In genomic region chr14:90429236-90429635, GRCh38 we compare ENCODE assay signal across 25 cellular contexts. TPM values are rescaled to one million over a fixed set of nuclear protein-coding genes. Genes with fewer than 3 reads are reported as not detected.
DNase-seq lines count a peak whose midpoint lies in the region; ATAC-seq, FAIRE-seq and TF ChIP-seq lines count a peak whose summit lies in the region.
"Had no signal": no experiment of that assay in that cellular context is flagged by ENCODE, and none has a peak within 500 bp of the region (broad histone marks: within the 10 kb centered on the region; RNA-seq: fewer than 3 reads in every experiment).

No MANE protein-coding gene starts in this region.

- POLR2A ChIA-PET in HepG2 (lab: Yijun Ruan, JAX) (no interaction called here), K562 (lab: Yijun Ruan, JAX) (interaction anchor here (0.7 kb wide), 1 partner anchor 11 kb away, joined by 3 read pairs; no protein-coding TSS in a partner anchor)

- H2AFZ ChIP-seq in HepG2 (ENCODE audit: low read length) = no peak overlapping the region
- no peak overlapping the region for H2AFZ ChIP-seq in K562 (ENCODE audit: low read depth, low read length)

- H3K4me3 ChIP-seq in HepG2 (replicated peaks in 1 of 3; ENCODE audit: insufficient read depth in 1 of 3, low read depth in 2 of 3, low read length in 3 of 3) = no peak overlapping the region
- H3K4me3 ChIP-seq in right lobe of liver = no peak overlapping the region
- H3K4me3 ChIP-seq in K562 = no peak overlapping the region
- no peak overlapping the region for H3K4me3 ChIP-seq in spleen
- H3K4me3 ChIP-seq: A549, GM12878 had no signal

- H3K4me1 ChIP-seq in HepG2 (ENCODE audit: insufficient read depth, low read length) (no peaks in the 10 kb centered on the region), right lobe of liver (no peaks in the 10 kb centered on the region), K562 (replicated peaks in 1 of 2; ENCODE audit: control insufficient read depth in 2 of 2, insufficient read depth in 2 of 2, low read length in 2 of 2) (no peaks in the 10 kb centered on the region; a peak in 1 of 5 replicates), spleen (peaks cover 0 to 42% (median 13%) of the 10 kb centered on the region in 6 donors)
- H3K4me1 ChIP-seq: A549, Caco-2 had no signal

- no peak for FAIRE-seq in HepG2 (lab: Jason Lieb, UNC)
- no peak for FAIRE-seq in K562 (lab: Jason Lieb, UNC)
- FAIRE-seq: A549, GM12878, GM12892, GM18507 had no signal

- H3K9ac ChIP-seq in HepG2 (ENCODE audit: insufficient read depth, low read depth, low read length) (no peak overlapping the region), K562 (ENCODE audit: insufficient read depth in 1 of 2, low read depth in 2 of 2, low read length in 2 of 2) (no peak overlapping the region)

- no peaks in the 10 kb centered on the region for H3K9me1 ChIP-seq in K562 (ENCODE audit: control insufficient read depth, insufficient read depth, low read length)

- H3K27me3 ChIP-seq in HepG2 (ENCODE audit: control insufficient read depth in 1 of 2, insufficient read depth in 2 of 2, low read length in 2 of 2) (peaks cover 3 to 18% of the 10 kb centered on the region in 2 experiments; a peak in 2 of 5 replicates), right lobe of liver (no peaks in the 10 kb centered on the region), K562 (ENCODE audit: control insufficient read depth in 2 of 2, insufficient read depth in 2 of 2, low read length in 2 of 2) (peaks cover 0 to 42% of the 10 kb centered on the region in 2 experiments; a peak in 3 of 5 replicates), spleen (replicated peaks in 1 of 7) (no peaks in the 10 kb centered on the region)

- H3K36me3 ChIP-seq in HepG2 (replicated peaks in 1 of 2; ENCODE audit: control insufficient read depth in 1 of 2, insufficient read depth in 2 of 2, low read length in 2 of 2) (no peaks in the 10 kb centered on the region), right lobe of liver (no peaks in the 10 kb centered on the region), K562 (ENCODE audit: control insufficient read depth, insufficient read depth, low read length) (no peaks in the 10 kb centered on the region), spleen (no peaks in the 10 kb centered on the region)

- no peak for ATAC-seq in HepG2
- no peak for ATAC-seq in right lobe of liver
- ATAC-seq in K562 = no peak
- ATAC-seq in GM19467 (IDR thresholded peaks at IDR 0.05; ENCODE audit: unreplicated experiment) = no peak
- ATAC-seq in GM21526 (IDR thresholded peaks at IDR 0.05; ENCODE audit: low FRiP score, unreplicated experiment) = no peak
- ATAC-seq: A549; CD8-positive, alpha-beta T cell; GM12878 had no signal

- TF ChIP-seq POLR2A in HepG2 (IDR thresholded peaks at IDR 0.05; ENCODE audit: insufficient read depth in 1 of 2, low read depth in 2 of 2, low read length in 2 of 2) (no peak), right lobe of liver (IDR thresholded peaks at IDR 0.05) (no peak), K562 (conservative IDR thresholded peaks at IDR 0.05) (no peak), spleen (IDR thresholded peaks at IDR 0.05) (no peak)

- no peak for TF ChIP-seq CTCF in HepG2 (CRISPR knock-in tag; IDR thresholded peaks at IDR 0.05)
- TF ChIP-seq CTCF in right lobe of liver (IDR thresholded peaks at IDR 0.05) = no peak
- TF ChIP-seq CTCF in K562 (IDR thresholded peaks at IDR 0.05 in 2 of 3, conservative IDR thresholded peaks at IDR 0.05 in 1 of 3; ENCODE audit: insufficient read depth in 2 of 3, low read depth in 1 of 3, low read length in 3 of 3) = no peak
- TF ChIP-seq CTCF in spleen (IDR thresholded peaks at IDR 0.05 in 8 of 11, conservative IDR thresholded peaks at IDR 0.05 in 3 of 11) = no peak

- 0% methylated on average over 3 of the region's 3 CpGs for WGBS in HepG2 (ENCODE audit: low lambda C conversion rate)
- 66% methylated on average over 3 of the region's 3 CpGs for WGBS in right lobe of liver (ENCODE audit: insufficient coverage, low coverage, low lambda C conversion rate, missing lambda C conversion rate)
- 0% methylated on average over 3 of the region's 3 CpGs for WGBS in K562 (ENCODE audit: insufficient coverage, low coverage, missing lambda C conversion rate)
- WGBS in spleen, 5 donors = 84 to 92% (median 92%) methylated on average over 3 of the region's 3 CpGs

- in situ Hi-C loops in HepG2 (cut with HindIII; ENCODE audit: extremely low pct_ligation_motif_present, low pct_unique_long_range_greater_than_20kb) (no loop called here), K562 (cut with MboI) (no loop called here)

- TF ChIP-seq EP300 in HepG2 (IDR thresholded peaks at IDR 0.05; ENCODE audit: low read depth in 2 of 2, low read length in 2 of 2) (no peak), HepG2 (CRISPR knock-in tag; IDR thresholded peaks at IDR 0.05; ENCODE audit: borderline replicate concordance) (no peak), K562 (IDR thresholded peaks at IDR 0.05; ENCODE audit: low read length) (no peak)

- CTCF ChIA-PET in HepG2 (lab: Yijun Ruan, JAX; ENCODE audit: low intra/inter-chr PET ratio, low total read pairs) (no interaction called here), K562 (lab: Yijun Ruan, JAX; ENCODE audit: low intra/inter-chr PET ratio) (no interaction called here)

- TF ChIP-seq RAD21 in HepG2 (CRISPR knock-in tag; IDR thresholded peaks at IDR 0.05) (no peak), K562 (CRISPR knock-in tag; conservative IDR thresholded peaks at IDR 0.05 in 1 of 2, IDR thresholded peaks at IDR 0.05 in 1 of 2) (no peak)

- no peak overlapping the region for H3K27ac ChIP-seq in HepG2 (ENCODE audit: extremely low read length, insufficient read depth, low read length)
- H3K27ac ChIP-seq in right lobe of liver = no peak overlapping the region
- H3K27ac ChIP-seq in K562 (ENCODE audit: extremely low read depth, low read depth, low read length) = no peak overlapping the region
- peak overlapping the region in 5 of 8 donors; percentile 34 to 67 (median 52) for H3K27ac ChIP-seq in spleen
- H3K27ac ChIP-seq: 22Rv1, A549, C4-2B had no signal

- no peak for DNase-seq in HepG2 (ENCODE audit: low spot score)
- no peak for DNase-seq in right lobe of liver
- peak; percentile 4 for DNase-seq in D341Med (ENCODE audit: low spot score)
- DNase-seq in K562 (ENCODE audit: extremely low read depth in 1 of 4, low spot score in 3 of 4) = no peak
- no peak for DNase-seq in spleen
- no peak for DNase-seq in NCI-H146 (lab: John Stamatoyannopoulos, UW)
- DNase-seq: AML-193; Caco-2; Calu3; CD4-positive, alpha-beta T cell; CD8-positive, alpha-beta T cell; DMS153; DMS53; DMS79; DND-41; EL; GDM1 had no signal

- intact Hi-C loops in HepG2 (cut with micrococcal nuclease; ENCODE audit: unreplicated experiment) = no loop called here
- intact Hi-C loops in right lobe of liver (cut with DNase I) = no loop called here
- intact Hi-C loops in K562 (cut with micrococcal nuclease) = no loop called here
- intact Hi-C loops in spleen (cut with DNase I; ENCODE audit: low total_unique reads) = no loop called here

- H3K4me2 ChIP-seq in HepG2 (ENCODE audit: low read depth, low read length) = no peak overlapping the region
- no peak overlapping the region for H3K4me2 ChIP-seq in K562 (ENCODE audit: insufficient read depth, low read length)
- H3K4me2 ChIP-seq: A549 had no signal

- BruUV-seq in HepG2 (replicated peaks; lab: Mats Ljungman, UMichigan) (no TSS peak), K562 (replicated peaks; lab: Mats Ljungman, UMichigan) (no TSS peak)

- H3K9me3 ChIP-seq in HepG2 (ENCODE audit: low read length) (no peaks in the 10 kb centered on the region), right lobe of liver (no peaks in the 10 kb centered on the region), K562 (replicated peaks; ENCODE audit: control insufficient read depth, insufficient read depth, low read depth, low read length) (0 out of 2 replicates have a peak, but pooled peaks cover 2% of the 10 kb centered on the region), spleen (no peaks in the 10 kb centered on the region)
- H3K9me3 ChIP-seq: A549, Caco-2 had no signal

- no peaks in the 10 kb centered on the region for H3K79me2 ChIP-seq in HepG2 (ENCODE audit: insufficient read depth, low read length)
- no peaks in the 10 kb centered on the region for H3K79me2 ChIP-seq in K562 (ENCODE audit: control insufficient read depth, insufficient read depth, low read length)

- H4K20me1 ChIP-seq in HepG2 (ENCODE audit: insufficient read depth, low read length) (no peaks in the 10 kb centered on the region), K562 (replicated peaks; ENCODE audit: control insufficient read depth, insufficient read depth, low read length) (no peaks in the 10 kb centered on the region)

RNA-seq across cellular contexts. Expression of gene CALM1, which starts 32.4 kb away (rescaled TPM):
- total RNA-seq in HepG2 (2016; rRNA removed; fragmentation: Illumina TruSeq; extraction: Trizol) (238 and 346 TPM in 2 replicates), right lobe of liver (100 to 1,000 TPM; 143 to 207 (median 161) TPM), K562 (2014; rRNA removed) (256 and 290 TPM in 2 replicates), K562 (2014; rRNA removed; fragmentation: Illumina TruSeq; extraction: Trizol) (158 and 169 TPM in 2 replicates), K562 (2015; rRNA removed; fragmentation: Illumina TruSeq; extraction: Trizol) (139 and 148 TPM in 2 replicates), K562 (2021) (141 and 155 TPM in 2 replicates), spleen (100 to 1,000 TPM; 294 to 483 (median 387) TPM)
- total RNA-seq in HepG2 (2016; cell fraction: cytosol; rRNA removed; fragmentation: Illumina TruSeq; extraction: Trizol; ENCODE audit: low read depth) = 29.6 and 47.4 TPM in 2 replicates
- total RNA-seq in HepG2 (2016; cell fraction: insoluble cytoplasmic fraction; rRNA removed; fragmentation: Illumina TruSeq; extraction: Trizol) = 242 and 366 TPM in 2 replicates
- total RNA-seq in HepG2 (2016; cell fraction: membrane; rRNA removed; fragmentation: Illumina TruSeq; extraction: Trizol) = 98.2 and 111 TPM in 2 replicates
- total RNA-seq in HepG2 (2016; cell fraction: nucleus; rRNA removed; fragmentation: Illumina TruSeq; extraction: Trizol) = 91.7 and 108 TPM in 2 replicates
- polyA plus RNA-seq in HepG2 (2011; rRNA removed) (80.5 and 110 TPM in 2 replicates), K562 (2011; rRNA removed) (128 and 161 TPM in 2 replicates), K562 (2014; fragmentation: Illumina TruSeq; extraction: Trizol) (206 and 269 TPM in 2 replicates), K562 (2014; fragmentation: Nextera tagmentation; extraction: Ambion mirVana) (10 to 100 TPM; 48.0 to 85.7 TPM), K562 (2014; rRNA removed) (162 and 178 TPM in 2 replicates), spleen (100 to 1,000 TPM; 188 to 292 (median 256) TPM)
- polyA plus RNA-seq in HepG2 (2011; cell fraction: cytosol; rRNA removed) = 96.0 and 112 TPM in 2 replicates
- polyA plus RNA-seq in HepG2 (2011; cell fraction: nucleus; rRNA removed) = 50.1 and 52.3 TPM in 2 replicates
- polyA plus RNA-seq in HepG2 (2012) = 119 and 120 TPM in 2 replicates
- 40.5 and 51.9 TPM in 2 replicates for polyA plus RNA-seq in HepG2 (2016; cell fraction: cytosol; fragmentation: Illumina TruSeq; extraction: Trizol; ENCODE audit: low read depth)
- polyA plus RNA-seq in HepG2 (2016; cell fraction: insoluble cytoplasmic fraction; fragmentation: Illumina TruSeq; extraction: Trizol; ENCODE audit: low read depth) = 366 and 395 TPM in 2 replicates
- polyA plus RNA-seq in HepG2 (2016; cell fraction: membrane; fragmentation: Illumina TruSeq; extraction: Trizol; ENCODE audit: low read depth) = 92.6 and 101 TPM in 2 replicates
- 160 and 164 TPM in 2 replicates for polyA plus RNA-seq in HepG2 (2016; cell fraction: nucleus; fragmentation: Illumina TruSeq; extraction: Trizol; ENCODE audit: insufficient read depth, low read depth)
- 189 and 213 TPM in 2 replicates for polyA minus RNA-seq in HepG2 (2011; rRNA and poly(A)+ RNA removed; ENCODE audit: low replicate concordance)
- polyA minus RNA-seq in HepG2 (2011; cell fraction: cytosol; rRNA and poly(A)+ RNA removed) = 93.2 and 109 TPM in 2 replicates
- polyA minus RNA-seq in HepG2 (2011; cell fraction: nucleus; rRNA and poly(A)+ RNA removed) = 128 and 155 TPM in 2 replicates
- total RNA-seq in K562 (2011; cell fraction: chromatin; rRNA removed; ENCODE audit: low replicate concordance) = 62.1 and 139 TPM in 2 replicates
- 42.4 and 45.7 TPM in 2 replicates for total RNA-seq in K562 (2011; cell fraction: nucleolus; rRNA removed)
- total RNA-seq in K562 (2011; cell fraction: nucleoplasm; rRNA removed) = 60.5 and 80.2 TPM in 2 replicates
- 77.4 and 107 TPM in 2 replicates for polyA plus RNA-seq in K562 (2011; cell fraction: cytosol; rRNA removed)
- polyA plus RNA-seq in K562 (2011; cell fraction: nucleus; rRNA removed) = 56.0 and 78.4 TPM in 2 replicates
- polyA plus RNA-seq in K562 (2012) = 143 and 146 TPM in 2 replicates
- 242 and 267 TPM in 2 replicates for polyA minus RNA-seq in K562 (2011; rRNA and poly(A)+ RNA removed)
- 56.8 and 84.7 TPM in 2 replicates for polyA minus RNA-seq in K562 (2011; cell fraction: cytosol; rRNA and poly(A)+ RNA removed)
- 73.0 and 82.9 TPM in 2 replicates for polyA minus RNA-seq in K562 (2011; cell fraction: nucleus; rRNA and poly(A)+ RNA removed)

Comparison
In these comparisons a context has a peak if more than half of its experiments do, and no peak if none do; other contexts are left out.
1. H3K27ac ChIP-seq: peak in spleen (5 of 8); none in HepG2 (single experiment), right lobe of liver (0 of 3) and K562 (single experiment).